ENCODE assay signal across 22 cellular contexts in genomic region chr1:75730432-75730831, GRCh38. TPM values are rescaled to one million over a fixed set of nuclear protein-coding genes. Genes with fewer than 3 reads are reported as not detected.
DNase-seq lines count a peak whose midpoint lies in the region; ATAC-seq, FAIRE-seq and TF ChIP-seq lines count a peak whose summit lies in the region.
"Had no signal": no experiment of that assay in that cellular context is flagged by ENCODE, and none has a peak within 500 bp of the region (broad histone marks: within the 10 kb centered on the region; RNA-seq: fewer than 3 reads in every experiment).

No MANE protein-coding gene starts in this region.

- FAIRE-seq in HepG2 (lab: Jason Lieb, UNC), result no peak
- FAIRE-seq: A204.1, GM12891, GM18507, H54 had no signal

- H3K79me2 ChIP-seq in HepG2 (ENCODE audit: insufficient read depth, low read length), result peaks cover 37% of the 10 kb centered on the region

- intact Hi-C loops in HepG2 (cut with micrococcal nuclease; ENCODE audit: unreplicated experiment), result no loop called here
- intact Hi-C loops in right lobe of liver (cut with DNase I), result no loop called here
- intact Hi-C loops in dendritic cell treated with granulocyte-macrophage colony-stimulating factor and Interleukin-4, amounts not matched to agents 40 ng/mL and 50 ng/mL, for 4 days (cut with micrococcal nuclease), result no loop called here
- intact Hi-C loops in naive thymus-derived CD4-positive, alpha-beta T cell (cut with micrococcal nuclease), result no loop called here

- H3K4me3 Mint-ChIP-seq in dendritic cell treated with granulocyte-macrophage colony-stimulating factor and Interleukin-4, amounts not matched to agents 40 ng/mL and 50 ng/mL, for 4 days, result no peak overlapping the region
- no peak overlapping the region for H3K4me3 Mint-ChIP-seq in stimulated activated memory B cell treated with anti-CD40 and anti-IgM and Interleukin-4, amounts not matched to agents 10 μg/mL and 1 μg/mL and 100 μg/mL, for 72 hours
- no peak overlapping the region for H3K4me3 Mint-ChIP-seq in naive thymus-derived CD4-positive, alpha-beta T cell
- H3K4me3 Mint-ChIP-seq: CD4-positive, alpha-beta memory T cell; HFFc6 had no signal

- H3K4me1 ChIP-seq in HepG2 (ENCODE audit: insufficient read depth, low read length), result peaks cover 36% of the 10 kb centered on the region
- peaks cover 0 to 14% (median 2%) of the 10 kb centered on the region in 4 donors for H3K4me1 ChIP-seq in right lobe of liver
- H3K4me1 ChIP-seq in naive thymus-derived CD4-positive, alpha-beta T cell (ENCODE audit: control insufficient read depth in 2 of 2, insufficient read depth in 2 of 2, low read length in 2 of 2), result peaks cover 5 to 9% of the 10 kb centered on the region in 2 donors
- H3K4me1 ChIP-seq: BE2C, HAP-1 had no signal

- H3K4me1 Mint-ChIP-seq in dendritic cell treated with granulocyte-macrophage colony-stimulating factor and Interleukin-4, amounts not matched to agents 40 ng/mL and 50 ng/mL, for 4 days (ENCODE audit: low read depth), result peaks cover 21% of the 10 kb centered on the region
- peaks cover 46% of the 10 kb centered on the region for H3K4me1 Mint-ChIP-seq in stimulated activated memory B cell treated with anti-CD40 and anti-IgM and Interleukin-4, amounts not matched to agents 10 μg/mL and 1 μg/mL and 100 μg/mL, for 72 hours
- peaks cover 17 to 38% (median 33%) of the 10 kb centered on the region in 7 donors for H3K4me1 Mint-ChIP-seq in naive thymus-derived CD4-positive, alpha-beta T cell

- H3K27ac Mint-ChIP-seq in dendritic cell treated with granulocyte-macrophage colony-stimulating factor and Interleukin-4, amounts not matched to agents 40 ng/mL and 50 ng/mL, for 4 days, result peak overlapping the region; percentile 39
- peak overlapping the region; percentile 22 for H3K27ac Mint-ChIP-seq in stimulated activated memory B cell treated with anti-CD40 and anti-IgM and Interleukin-4, amounts not matched to agents 10 μg/mL and 1 μg/mL and 100 μg/mL, for 72 hours
- H3K27ac Mint-ChIP-seq in naive thymus-derived CD4-positive, alpha-beta T cell, result peak overlapping the region in 2 of 9 donors; percentile 25 to 36
- H3K27ac Mint-ChIP-seq: CD4-positive, alpha-beta memory T cell; HFFc6 had no signal

- no peak overlapping the region for H3K4me3 ChIP-seq in HepG2 (replicated peaks in 1 of 3; ENCODE audit: insufficient read depth in 1 of 3, low read depth in 2 of 3, low read length in 3 of 3)
- no peak overlapping the region for H3K4me3 ChIP-seq in right lobe of liver
- no peak overlapping the region for H3K4me3 ChIP-seq in naive thymus-derived CD4-positive, alpha-beta T cell (ENCODE audit: low read length)
- H3K4me3 ChIP-seq: BLaER1 treated with 17β-estradiol and CSF1 and Interleukin-3, amounts not matched to agents 10 nM and 100 nM; HAP-1 had no signal

- TF ChIP-seq RAD21 in HepG2 (CRISPR knock-in tag; IDR thresholded peaks at IDR 0.05), result no peak

- 48% methylated on average over 2 of the region's 2 CpGs for WGBS in HepG2 (ENCODE audit: low lambda C conversion rate)
- 50% methylated on average over 2 of the region's 2 CpGs for WGBS in right lobe of liver (ENCODE audit: insufficient coverage, low coverage, low lambda C conversion rate, missing lambda C conversion rate)

- H3K36me3 ChIP-seq in HepG2 (replicated peaks in 1 of 2; ENCODE audit: control insufficient read depth in 1 of 2, insufficient read depth in 2 of 2, low read length in 2 of 2), result peaks cover 2 to 24% of the 10 kb centered on the region in 2 experiments; a peak in 3 of 5 replicates
- peaks cover 0 to 32% (median 6%) of the 10 kb centered on the region in 4 donors for H3K36me3 ChIP-seq in right lobe of liver
- peaks cover 0 to 19% (median 7%) of the 10 kb centered on the region in 3 experiments for H3K36me3 ChIP-seq in naive thymus-derived CD4-positive, alpha-beta T cell (ENCODE audit: control insufficient read depth in 2 of 3, insufficient read depth in 3 of 3, low read length in 3 of 3)
- H3K36me3 ChIP-seq: BE2C had no signal

- no peak for TF ChIP-seq POLR2A in HepG2 (IDR thresholded peaks at IDR 0.05; ENCODE audit: insufficient read depth in 1 of 2, low read depth in 2 of 2, low read length in 2 of 2)
- TF ChIP-seq POLR2A in right lobe of liver (IDR thresholded peaks at IDR 0.05), result no peak

- no peak overlapping the region for H2AFZ ChIP-seq in HepG2 (ENCODE audit: low read length)

- H3K36me3 Mint-ChIP-seq in dendritic cell treated with granulocyte-macrophage colony-stimulating factor and Interleukin-4, amounts not matched to agents 40 ng/mL and 50 ng/mL, for 4 days (ENCODE audit: low read depth), result peaks cover 46% of the 10 kb centered on the region
- H3K36me3 Mint-ChIP-seq in stimulated activated memory B cell treated with anti-CD40 and anti-IgM and Interleukin-4, amounts not matched to agents 10 μg/mL and 1 μg/mL and 100 μg/mL, for 72 hours, result peaks cover 44% of the 10 kb centered on the region
- H3K36me3 Mint-ChIP-seq in naive thymus-derived CD4-positive, alpha-beta T cell, result peaks cover 6 to 28% (median 19%) of the 10 kb centered on the region in 5 donors

- no peak for TF ChIP-seq CTCF in HepG2 (CRISPR knock-in tag; IDR thresholded peaks at IDR 0.05)
- no peak for TF ChIP-seq CTCF in right lobe of liver (IDR thresholded peaks at IDR 0.05)

- H3K9me3 Mint-ChIP-seq in dendritic cell treated with granulocyte-macrophage colony-stimulating factor and Interleukin-4, amounts not matched to agents 40 ng/mL and 50 ng/mL, for 4 days, result no peaks in the 10 kb centered on the region
- H3K9me3 Mint-ChIP-seq in stimulated activated memory B cell treated with anti-CD40 and anti-IgM and Interleukin-4, amounts not matched to agents 10 μg/mL and 1 μg/mL and 100 μg/mL, for 72 hours, result no peaks in the 10 kb centered on the region
- H3K9me3 Mint-ChIP-seq in naive thymus-derived CD4-positive, alpha-beta T cell, result no peaks in the 10 kb centered on the region
- H3K9me3 Mint-ChIP-seq: CD4-positive, alpha-beta memory T cell; HFFc6 had no signal

- H3K27me3 Mint-ChIP-seq in dendritic cell treated with granulocyte-macrophage colony-stimulating factor and Interleukin-4, amounts not matched to agents 40 ng/mL and 50 ng/mL, for 4 days, result no peaks in the 10 kb centered on the region
- H3K27me3 Mint-ChIP-seq in stimulated activated memory B cell treated with anti-CD40 and anti-IgM and Interleukin-4, amounts not matched to agents 10 μg/mL and 1 μg/mL and 100 μg/mL, for 72 hours, result no peaks in the 10 kb centered on the region
- H3K27me3 Mint-ChIP-seq in naive thymus-derived CD4-positive, alpha-beta T cell, result no peaks in the 10 kb centered on the region
- H3K27me3 Mint-ChIP-seq: CD4-positive, alpha-beta memory T cell had no signal

- no TSS peak for BruUV-seq in HepG2 (replicated peaks; lab: Mats Ljungman, UMichigan)

- POLR2A ChIA-PET in HepG2 (lab: Yijun Ruan, JAX), result interaction anchor here (1.5 kb wide), 1 partner anchor 56 kb away, joined by 4 read pairs; the partner anchor contains the start of gene RABGGTB
- POLR2A ChIA-PET in naive thymus-derived CD4-positive, alpha-beta T cell (lab: Charles Lee), result no interaction called here

- TF ChIP-seq EP300 in HepG2 (IDR thresholded peaks at IDR 0.05; ENCODE audit: low read depth in 2 of 2, low read length in 2 of 2) (no peak), HepG2 (CRISPR knock-in tag; IDR thresholded peaks at IDR 0.05; ENCODE audit: borderline replicate concordance) (no peak)

- H3K27ac ChIP-seq in HepG2 (ENCODE audit: extremely low read length, insufficient read depth, low read length), result no peak overlapping the region
- H3K27ac ChIP-seq in right lobe of liver, result no peak overlapping the region
- H3K27ac ChIP-seq in naive thymus-derived CD4-positive, alpha-beta T cell (ENCODE audit: low read depth, low read length), result no peak overlapping the region
- H3K27ac ChIP-seq: 22Rv1; BLaER1 treated with 17β-estradiol and CSF1 and Interleukin-3, amounts not matched to agents 10 nM and 100 nM had no signal

- no peaks in the 10 kb centered on the region for H3K27me3 ChIP-seq in HepG2 (ENCODE audit: control insufficient read depth in 1 of 2, insufficient read depth in 2 of 2, low read length in 2 of 2)
- H3K27me3 ChIP-seq in right lobe of liver, result no peaks in the 10 kb centered on the region
- no peaks in the 10 kb centered on the region for H3K27me3 ChIP-seq in naive thymus-derived CD4-positive, alpha-beta T cell (ENCODE audit: control insufficient read depth in 2 of 2, insufficient read depth in 2 of 2, low read length in 2 of 2)
- H3K27me3 ChIP-seq: BE2C; BLaER1 treated with 17β-estradiol and CSF1 and Interleukin-3, amounts not matched to agents 10 nM and 100 nM had no signal

- ATAC-seq in HepG2, result peak; percentile 46
- ATAC-seq in right lobe of liver, result no peak
- ATAC-seq in stimulated activated memory B cell treated with anti-CD40 and anti-IgM and Interleukin-4, amounts not matched to agents 10 μg/mL and 1 μg/mL and 100 μg/mL, for 72 hours, result no peak
- no peak for ATAC-seq in naive thymus-derived CD4-positive, alpha-beta T cell

- no peak overlapping the region for H3K9ac ChIP-seq in HepG2 (ENCODE audit: insufficient read depth, low read depth, low read length)
- H3K9ac ChIP-seq: BLaER1 treated with 17β-estradiol and CSF1 and Interleukin-3, amounts not matched to agents 10 nM and 100 nM had no signal

- peaks cover 8% of the 10 kb centered on the region; the same call in 1 of the 2 replicates for H4K20me1 ChIP-seq in HepG2 (ENCODE audit: insufficient read depth, low read length)

- no peak overlapping the region for H3K4me2 ChIP-seq in HepG2 (ENCODE audit: low read depth, low read length)
- H3K4me2 ChIP-seq: BLaER1 treated with 17β-estradiol and CSF1 and Interleukin-3, amounts not matched to agents 10 nM and 100 nM had no signal

- CTCF ChIA-PET in HepG2 (lab: Yijun Ruan, JAX; ENCODE audit: low intra/inter-chr PET ratio, low total read pairs), result no interaction called here
- CTCF ChIA-PET in naive thymus-derived CD4-positive, alpha-beta T cell (lab: Charles Lee), result no interaction called here

- no peaks in the 10 kb centered on the region for H3K9me3 ChIP-seq in HepG2 (ENCODE audit: low read length)
- no peaks in the 10 kb centered on the region for H3K9me3 ChIP-seq in right lobe of liver
- H3K9me3 ChIP-seq in naive thymus-derived CD4-positive, alpha-beta T cell (ENCODE audit: control insufficient read depth in 2 of 3, low read length in 3 of 3), result no peaks in the 10 kb centered on the region
- H3K9me3 ChIP-seq: BE2C; BLaER1 treated with 17β-estradiol and CSF1 and Interleukin-3, amounts not matched to agents 10 nM and 100 nM; HAP-1 had no signal

- DNase-seq in HepG2 (ENCODE audit: low spot score), result peak; percentile 39
- no peak for DNase-seq in right lobe of liver
- no peak for DNase-seq in hippocampal formation (lab: John Stamatoyannopoulos, UW)
- no peak for DNase-seq in naive thymus-derived CD4-positive, alpha-beta T cell
- DNase-seq: BE2C; Calu3; CD4-positive, alpha-beta memory T cell; COR-L47; DMS53; DMS79 treated with DMSO at 0.1 percent for 48 hours; GF-D8; GOT3; HFFc6 had no signal

- in situ Hi-C loops in HepG2 (cut with HindIII; ENCODE audit: extremely low pct_ligation_motif_present, low pct_unique_long_range_greater_than_20kb), result no loop called here

RNA-seq across cellular contexts. Expression of gene ACADM, which starts 5.9 kb away (rescaled TPM):
- 92.2 and 133 TPM in 2 replicates for total RNA-seq in HepG2 (2016; rRNA removed; fragmentation: Illumina TruSeq; extraction: Trizol)
- 22.1 and 22.6 TPM in 2 replicates for total RNA-seq in HepG2 (2016; cell fraction: cytosol; rRNA removed; fragmentation: Illumina TruSeq; extraction: Trizol; ENCODE audit: low read depth)
- 91.7 and 143 TPM in 2 replicates for total RNA-seq in HepG2 (2016; cell fraction: insoluble cytoplasmic fraction; rRNA removed; fragmentation: Illumina TruSeq; extraction: Trizol)
- 24.5 and 27.9 TPM in 2 replicates for total RNA-seq in HepG2 (2016; cell fraction: membrane; rRNA removed; fragmentation: Illumina TruSeq; extraction: Trizol)
- 52.8 and 55.5 TPM in 2 replicates for total RNA-seq in HepG2 (2016; cell fraction: nucleus; rRNA removed; fragmentation: Illumina TruSeq; extraction: Trizol)
- 37.1 and 43.7 TPM in 2 replicates for polyA plus RNA-seq in HepG2 (2011; rRNA removed)
- polyA plus RNA-seq in HepG2 (2011; cell fraction: cytosol; rRNA removed), result 19.2 and 30.6 TPM in 2 replicates
- polyA plus RNA-seq in HepG2 (2011; cell fraction: nucleus; rRNA removed), result 16.8 and 25.8 TPM in 2 replicates
- polyA plus RNA-seq in HepG2 (2012), result 65.4 and 101 TPM in 2 replicates
- polyA plus RNA-seq in HepG2 (2016; cell fraction: cytosol; fragmentation: Illumina TruSeq; extraction: Trizol; ENCODE audit: low read depth), result 7.0 and 7.2 TPM in 2 replicates
- 113 and 123 TPM in 2 replicates for polyA plus RNA-seq in HepG2 (2016; cell fraction: insoluble cytoplasmic fraction; fragmentation: Illumina TruSeq; extraction: Trizol; ENCODE audit: low read depth)
- polyA plus RNA-seq in HepG2 (2016; cell fraction: membrane; fragmentation: Illumina TruSeq; extraction: Trizol; ENCODE audit: low read depth), result 14.2 and 14.7 TPM in 2 replicates
- polyA plus RNA-seq in HepG2 (2016; cell fraction: nucleus; fragmentation: Illumina TruSeq; extraction: Trizol; ENCODE audit: insufficient read depth, low read depth), result 45.9 and 47.6 TPM in 2 replicates
- 7.9 and 12.5 TPM in 2 replicates for polyA minus RNA-seq in HepG2 (2011; rRNA and poly(A)+ RNA removed; ENCODE audit: low replicate concordance)
- polyA minus RNA-seq in HepG2 (2011; cell fraction: cytosol; rRNA and poly(A)+ RNA removed), result 18.5 and 23.1 TPM in 2 replicates
- 85.0 and 85.5 TPM in 2 replicates for polyA minus RNA-seq in HepG2 (2011; cell fraction: nucleus; rRNA and poly(A)+ RNA removed)
- 100 to 1,000 TPM in 4 of 6 experiments, 10 to 100 TPM in 2; 71.9 to 168 (median 124) TPM for total RNA-seq in right lobe of liver
- total RNA-seq in naive thymus-derived CD4-positive, alpha-beta T cell, result 10 to 100 TPM; 11.1 to 36.4 (median 32.9) TPM
- polyA plus RNA-seq in naive thymus-derived CD4-positive, alpha-beta T cell, result 10 to 100 TPM; 54.5 to 67.0 TPM

RNA-seq across cellular contexts. Expression of gene RABGGTB, which starts 55.6 kb away (rescaled TPM):
- total RNA-seq in HepG2 (2016; rRNA removed; fragmentation: Illumina TruSeq; extraction: Trizol), result 269 and 290 TPM in 2 replicates
- total RNA-seq in HepG2 (2016; cell fraction: cytosol; rRNA removed; fragmentation: Illumina TruSeq; extraction: Trizol; ENCODE audit: low read depth), result 150 and 165 TPM in 2 replicates
- 267 and 299 TPM in 2 replicates for total RNA-seq in HepG2 (2016; cell fraction: insoluble cytoplasmic fraction; rRNA removed; fragmentation: Illumina TruSeq; extraction: Trizol)
- total RNA-seq in HepG2 (2016; cell fraction: membrane; rRNA removed; fragmentation: Illumina TruSeq; extraction: Trizol), result 228 and 296 TPM in 2 replicates
- 387 and 419 TPM in 2 replicates for total RNA-seq in HepG2 (2016; cell fraction: nucleus; rRNA removed; fragmentation: Illumina TruSeq; extraction: Trizol)
- polyA plus RNA-seq in HepG2 (2011; rRNA removed), result 143 and 185 TPM in 2 replicates
- 47.2 and 79.1 TPM in 2 replicates for polyA plus RNA-seq in HepG2 (2011; cell fraction: cytosol; rRNA removed)
- 159 and 212 TPM in 2 replicates for polyA plus RNA-seq in HepG2 (2011; cell fraction: nucleus; rRNA removed)
- polyA plus RNA-seq in HepG2 (2012), result 171 and 217 TPM in 2 replicates
- 48.5 and 55.9 TPM in 2 replicates for polyA plus RNA-seq in HepG2 (2016; cell fraction: cytosol; fragmentation: Illumina TruSeq; extraction: Trizol; ENCODE audit: low read depth)
- polyA plus RNA-seq in HepG2 (2016; cell fraction: insoluble cytoplasmic fraction; fragmentation: Illumina TruSeq; extraction: Trizol; ENCODE audit: low read depth), result 208 and 209 TPM in 2 replicates
- polyA plus RNA-seq in HepG2 (2016; cell fraction: membrane; fragmentation: Illumina TruSeq; extraction: Trizol; ENCODE audit: low read depth), result 93.0 and 107 TPM in 2 replicates
- polyA plus RNA-seq in HepG2 (2016; cell fraction: nucleus; fragmentation: Illumina TruSeq; extraction: Trizol; ENCODE audit: insufficient read depth, low read depth), result 517 and 535 TPM in 2 replicates
- 74.7 and 135 TPM in 2 replicates for polyA minus RNA-seq in HepG2 (2011; rRNA and poly(A)+ RNA removed; ENCODE audit: low replicate concordance)
- 73.7 and 80.7 TPM in 2 replicates for polyA minus RNA-seq in HepG2 (2011; cell fraction: cytosol; rRNA and poly(A)+ RNA removed)
- 495 and 549 TPM in 2 replicates for polyA minus RNA-seq in HepG2 (2011; cell fraction: nucleus; rRNA and poly(A)+ RNA removed)
- 10 to 100 TPM; 34.1 to 47.8 (median 41.4) TPM for total RNA-seq in right lobe of liver
- total RNA-seq in naive thymus-derived CD4-positive, alpha-beta T cell, result 100 to 1,000 TPM in 3 of 5 experiments, 10 to 100 TPM in 2; 89.7 to 140 (median 101) TPM
- 10 to 100 TPM; 10.1 to 12.1 TPM for polyA plus RNA-seq in naive thymus-derived CD4-positive, alpha-beta T cell
